Comparison of ENCODE assay signal across 29 cellular contexts in the genomic region with DNA sequence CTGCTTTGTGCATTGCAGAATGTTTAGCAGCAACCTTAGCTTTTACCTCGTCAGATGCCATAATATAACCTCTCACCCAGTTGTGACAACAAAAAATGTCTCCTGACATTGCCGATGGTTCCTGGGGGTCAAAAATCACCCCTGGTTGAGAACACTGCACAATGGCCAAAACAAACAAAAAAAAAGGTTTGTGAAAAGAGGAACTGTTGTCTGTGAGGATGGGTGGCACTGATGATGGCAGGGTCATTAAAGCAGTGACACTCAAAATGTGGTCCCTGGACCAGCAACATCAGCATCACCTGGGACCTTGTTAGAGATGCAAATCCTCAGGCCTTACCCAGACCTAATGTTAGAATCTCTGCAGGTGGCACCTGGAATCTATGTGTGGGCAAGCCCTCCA.
"Had no signal": no experiment of that assay in that cellular context is flagged by ENCODE, and none has a peak within 500 bp of the region (broad histone marks: within the 10 kb centered on the region; RNA-seq: fewer than 3 reads in every experiment).

No MANE protein-coding gene starts in this region.

- H3K9me3 ChIP-seq: ascending aorta, breast epithelium, heart left ventricle had no signal

- H3K36me3 ChIP-seq: ascending aorta, breast epithelium, cardiac muscle cell, heart left ventricle had no signal

- DNase-seq: activated CD4-positive, alpha-beta memory T cell treated with anti-CD3 and anti-CD28 coated beads for 36 hours; activated CD4-positive, alpha-beta T cell treated with anti-CD3 and anti-CD28 coated beads for 36 hours; activated CD4-positive, alpha-beta T cell treated with anti-CD3 and anti-CD28 coated beads, Interleukin-2, amount 10 ng/mL, durations not matched to agents 24 days and 14 days; activated CD4-positive, CD25-positive, alpha-beta regulatory T cell; activated CD4-positive, CD25-positive, alpha-beta regulatory T cell treated with anti-CD3 and anti-CD28 coated beads, Interleukin-2, amount 50 U/mL, for 72 hours; activated CD8-positive, alpha-beta memory T cell treated with anti-CD3 and anti-CD28 coated beads, Interleukin-2, amount 10 ng/mL, durations not matched to agents 7 days and 5 days; activated CD8-positive, alpha-beta memory T cell treated with anti-CD3 and anti-CD28 coated beads, Interleukin-2, amount 50 U/mL, for 4 hours; activated CD8-positive, alpha-beta T cell treated with anti-CD3 and anti-CD28 coated beads, Interleukin-2, amount 10 ng/mL, durations not matched to agents 7 days and 5 days; activated gamma-delta T cell; activated naive CD4-positive, alpha-beta T cell; activated naive CD4-positive, alpha-beta T cell treated with anti-CD3 and anti-CD28 coated beads, Interleukin-2, amount 10 ng/mL, durations not matched to agents 7 days and 5 days; activated naive CD8-positive, alpha-beta T cell treated with anti-CD3 and anti-CD28 coated beads, Interleukin-2, amount 10 ng/mL, durations not matched to agents 7 days and 5 days; activated T-cell treated with anti-CD3 and anti-CD28 coated beads, Interleukin-2, amount 50 U/mL, for 1 hour; activated T-cell treated with anti-CD3 and anti-CD28 coated beads, Interleukin-2, amount 50 U/mL, for 48 hours; central memory CD4-positive, alpha-beta T cell; dorsolateral prefrontal cortex; effector memory CD4-positive, alpha-beta T cell; endodermal cell; foreskin fibroblast; glutamatergic neuron; heart left ventricle; T-helper 17 cell; T1000 had no signal

- H3K27ac ChIP-seq: ascending aorta, breast epithelium, cardiac muscle cell, coronary artery, dorsolateral prefrontal cortex, heart left ventricle had no signal

- H3K27me3 ChIP-seq: ascending aorta, breast epithelium, cardiac muscle cell, dorsolateral prefrontal cortex, heart left ventricle had no signal

- H3K4me1 ChIP-seq: ascending aorta, breast epithelium, heart left ventricle had no signal

- ATAC-seq: activated CD4-positive, alpha-beta T cell treated with anti-CD3 and anti-CD28 coated beads for 36 hours; activated CD8-positive, alpha-beta memory T cell treated with anti-CD3 and anti-CD28 coated beads, Interleukin-2, amount 10 ng/mL, durations not matched to agents 7 days and 5 days; activated CD8-positive, alpha-beta T cell treated with anti-CD3 and anti-CD28 coated beads, Interleukin-2, amount 10 ng/mL, durations not matched to agents 7 days and 5 days; activated naive CD4-positive, alpha-beta T cell treated with anti-CD3 and anti-CD28 coated beads, Interleukin-2, amount 50 U/mL, for 72 hours; esophagus mucosa; heart left ventricle; T-helper 17 cell had no signal

- H3K4me3 ChIP-seq: ascending aorta, breast epithelium, cardiac muscle cell, coronary artery, dorsolateral prefrontal cortex, heart left ventricle had no signal
